ENCODE assay signal across 1 cellular context in the genomic region with DNA sequence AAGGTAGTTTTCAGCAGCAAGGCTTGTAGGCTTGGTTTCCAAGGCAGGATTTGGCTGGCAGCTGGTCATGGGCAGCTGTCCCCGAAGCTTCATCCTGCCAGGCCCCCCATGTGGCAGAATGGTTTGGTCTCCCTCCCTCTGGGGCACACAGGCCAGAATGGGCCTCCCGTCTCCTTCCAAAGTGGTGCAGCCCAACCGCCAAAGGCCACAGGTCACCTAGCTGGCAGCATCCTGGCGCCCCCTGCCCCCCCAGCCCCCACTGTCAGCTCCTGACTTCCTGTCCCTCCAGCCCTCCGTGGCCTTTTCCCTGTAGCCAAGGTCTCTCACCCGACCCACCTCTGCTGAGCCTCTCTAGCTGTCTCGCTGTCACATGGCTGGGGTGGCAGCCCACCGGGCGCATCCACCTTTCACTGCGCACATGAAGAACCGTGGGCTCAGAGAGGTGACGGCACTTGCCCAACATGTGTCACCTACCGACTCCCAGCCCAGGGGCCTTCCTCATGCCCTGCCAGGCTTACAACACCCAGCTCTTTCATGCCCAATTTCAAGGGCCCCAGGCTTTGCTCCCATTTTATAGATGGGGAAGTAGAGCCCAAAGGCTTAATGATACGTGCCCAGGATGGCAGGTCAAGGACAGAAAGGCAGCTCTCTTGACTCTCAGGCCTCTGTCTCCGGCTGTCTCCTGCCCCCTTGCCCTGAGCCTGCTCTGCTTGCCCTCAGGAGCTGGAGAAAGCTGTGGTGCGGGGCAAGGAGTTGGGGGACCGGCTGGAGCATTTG.
TF ChIP-seq lines count a peak whose summit lies in the region.

No MANE protein-coding gene starts in this region.

TF ChIP-seq in HepG2, 621 proteins besides CTCF, POLR2A, EP300 and RAD21 (continued from another document):
- TF ChIP-seq MXI1 (IDR thresholded peaks at IDR 0.05; ENCODE audit: borderline replicate concordance, low read depth, low read length) = no peak
- TF ChIP-seq, protein P1, sequence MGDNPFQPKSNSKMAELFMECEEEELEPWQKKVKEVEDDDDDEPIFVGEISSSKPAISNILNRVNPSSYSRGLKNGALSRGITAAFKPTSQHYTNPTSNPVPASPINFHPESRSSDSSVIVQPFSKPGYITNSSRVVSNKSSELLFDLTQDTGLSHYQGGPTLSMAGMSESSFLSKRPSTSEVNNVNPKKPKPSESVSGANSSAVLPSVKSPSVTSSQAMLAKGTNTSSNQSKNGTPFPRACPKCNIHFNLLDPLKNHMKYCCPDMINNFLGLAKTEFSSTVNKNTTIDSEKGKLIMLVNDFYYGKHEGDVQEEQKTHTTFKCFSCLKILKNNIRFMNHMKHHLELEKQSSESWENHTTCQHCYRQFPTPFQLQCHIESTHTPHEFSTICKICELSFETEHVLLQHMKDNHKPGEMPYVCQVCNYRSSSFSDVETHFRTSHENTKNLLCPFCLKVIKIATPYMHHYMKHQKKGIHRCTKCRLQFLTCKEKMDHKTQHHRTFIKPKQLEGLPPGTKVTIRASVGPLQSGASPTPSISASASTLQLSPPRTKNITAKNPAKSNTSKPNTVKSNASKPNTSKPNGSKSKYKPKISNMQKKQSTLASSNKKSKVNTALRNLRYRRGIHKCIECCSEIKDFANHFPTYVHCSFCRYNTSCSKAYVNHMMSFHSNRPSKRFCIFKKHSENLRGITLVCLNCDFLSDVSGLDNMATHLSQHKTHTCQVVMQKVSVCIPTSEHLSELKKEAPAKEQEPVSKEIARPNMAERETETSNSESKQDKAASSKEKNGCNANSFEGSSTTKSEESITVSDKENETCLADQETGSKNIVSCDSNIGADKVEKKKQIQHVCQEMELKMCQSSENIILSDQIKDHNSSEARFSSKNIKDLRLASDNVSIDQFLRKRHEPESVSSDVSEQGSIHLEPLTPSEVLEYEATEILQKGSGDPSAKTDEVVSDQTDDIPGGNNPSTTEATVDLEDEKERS (CRISPR knock-in tag; IDR thresholded peaks at IDR 0.05) = no peak
- TF ChIP-seq IKZF1 (IDR thresholded peaks at IDR 0.05) = no peak
- TF ChIP-seq RBM22 (optimal IDR thresholded peaks at IDR 0.05; ENCODE audit: low read length) = no peak
- TF ChIP-seq ZC3H13 (CRISPR knock-in tag; IDR thresholded peaks at IDR 0.05) = no peak
- no peak for TF ChIP-seq ZNF558 (CRISPR knock-in tag; IDR thresholded peaks at IDR 0.05; ENCODE audit: borderline replicate concordance)
- no peak for TF ChIP-seq ZNF101 (CRISPR knock-in tag; IDR thresholded peaks at IDR 0.05; ENCODE audit: borderline replicate concordance, low read depth)
- no peak for TF ChIP-seq RBFOX2 (IDR thresholded peaks at IDR 0.05; ENCODE audit: low read depth, low read length)
- TF ChIP-seq CREB1 (IDR thresholded peaks at IDR 0.05) = no peak
- TF ChIP-seq CREB1 (CRISPR knock-in tag; IDR thresholded peaks at IDR 0.05) = no peak
- TF ChIP-seq NBN (conservative IDR thresholded peaks at IDR 0.05) = no peak
- TF ChIP-seq, protein P2, sequence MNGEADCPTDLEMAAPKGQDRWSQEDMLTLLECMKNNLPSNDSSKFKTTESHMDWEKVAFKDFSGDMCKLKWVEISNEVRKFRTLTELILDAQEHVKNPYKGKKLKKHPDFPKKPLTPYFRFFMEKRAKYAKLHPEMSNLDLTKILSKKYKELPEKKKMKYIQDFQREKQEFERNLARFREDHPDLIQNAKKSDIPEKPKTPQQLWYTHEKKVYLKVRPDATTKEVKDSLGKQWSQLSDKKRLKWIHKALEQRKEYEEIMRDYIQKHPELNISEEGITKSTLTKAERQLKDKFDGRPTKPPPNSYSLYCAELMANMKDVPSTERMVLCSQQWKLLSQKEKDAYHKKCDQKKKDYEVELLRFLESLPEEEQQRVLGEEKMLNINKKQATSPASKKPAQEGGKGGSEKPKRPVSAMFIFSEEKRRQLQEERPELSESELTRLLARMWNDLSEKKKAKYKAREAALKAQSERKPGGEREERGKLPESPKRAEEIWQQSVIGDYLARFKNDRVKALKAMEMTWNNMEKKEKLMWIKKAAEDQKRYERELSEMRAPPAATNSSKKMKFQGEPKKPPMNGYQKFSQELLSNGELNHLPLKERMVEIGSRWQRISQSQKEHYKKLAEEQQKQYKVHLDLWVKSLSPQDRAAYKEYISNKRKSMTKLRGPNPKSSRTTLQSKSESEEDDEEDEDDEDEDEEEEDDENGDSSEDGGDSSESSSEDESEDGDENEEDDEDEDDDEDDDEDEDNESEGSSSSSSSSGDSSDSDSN (CRISPR knock-in tag; IDR thresholded peaks at IDR 0.05) = no peak
